ENCODE assay signal across 20 cellular contexts in genomic region chr1:58979085-58979484, GRCh38.
DNase-seq lines count a peak whose midpoint lies in the region; ATAC-seq and TF ChIP-seq lines count a peak whose summit lies in the region.
"Had no signal": no experiment of that assay in that cellular context is flagged by ENCODE, and none has a peak within 500 bp of the region (broad histone marks: within the 10 kb centered on the region; RNA-seq: fewer than 3 reads in every experiment).

No MANE protein-coding gene starts in this region.

- H3K9me2 ChIP-seq in PC-9 (ENCODE audit: insufficient read depth) = no peaks in the 10 kb centered on the region
- H3K9me2 ChIP-seq: SK-N-SH had no signal

- H3K4me3 ChIP-seq in left lung (no peak overlapping the region), PC-9 (no peak overlapping the region)
- H3K4me3 ChIP-seq: GM23248, heart right ventricle, ovary, skin epidermis had no signal

- intact Hi-C loops in left lung (cut with DNase I) (no loop called here), PC-9 (cut with micrococcal nuclease; ENCODE audit: unreplicated experiment) (no loop called here)

- H3F3A ChIP-seq in PC-9 (ENCODE audit: insufficient read depth, low read depth) = no peaks in the 10 kb centered on the region

- CTCF ChIA-PET in PC-9 (lab: Charles Lee) = no interaction called here

- no peak for TF ChIP-seq CTCF in left lung (IDR thresholded peaks at IDR 0.05)
- TF ChIP-seq CTCF in PC-9 (conservative IDR thresholded peaks at IDR 0.05) = no peak

- H3K27ac ChIP-seq in left lung (no peak overlapping the region), PC-9 (no peak overlapping the region)
- H3K27ac ChIP-seq: GM23248, heart right ventricle, ovary, skin epidermis had no signal

- H4K20me1 ChIP-seq in PC-9 (ENCODE audit: insufficient read depth) = no peaks in the 10 kb centered on the region

- H3K36me3 ChIP-seq in left lung = no peaks in the 10 kb centered on the region
- H3K36me3 ChIP-seq in PC-9 (ENCODE audit: low read depth) = no peaks in the 10 kb centered on the region
- H3K36me3 ChIP-seq: heart right ventricle, ovary had no signal

- H3K27me3 ChIP-seq in left lung (no peaks in the 10 kb centered on the region), PC-9 (ENCODE audit: insufficient read depth, low read depth) (no peaks in the 10 kb centered on the region)
- H3K27me3 ChIP-seq: heart right ventricle, ovary had no signal

- no peak overlapping the region for H3K4me2 ChIP-seq in PC-9
- H3K4me2 ChIP-seq: SK-N-SH had no signal

- H3K4me1 ChIP-seq in left lung (no peaks in the 10 kb centered on the region), PC-9 (replicated peaks; ENCODE audit: insufficient read depth) (0 out of 2 replicates have a peak, but pooled peaks cover 8% of the 10 kb centered on the region)

- H3K9me3 ChIP-seq in left lung = no peaks in the 10 kb centered on the region
- H3K9me3 ChIP-seq in PC-9 (ENCODE audit: insufficient read depth, low read depth) = no peaks in the 10 kb centered on the region
- H3K9me3 ChIP-seq: heart right ventricle, ovary, SK-N-SH had no signal

- ATAC-seq in left lung = peak; percentile 14
- ATAC-seq: esophagus mucosa had no signal

- POLR2A ChIA-PET in PC-9 (lab: Charles Lee; ENCODE audit: unreplicated experiment) = no interaction called here

- BruUV-seq in PC-9 (replicated peaks; lab: Mats Ljungman, UMichigan) = no TSS peak

- in situ Hi-C loops in KBM-7 (cut with MboI; ENCODE audit: low pct_unique_long_range_greater_than_20kb, low sequenced_read_pairs) = no loop called here

- H3K79me2 ChIP-seq in PC-9 (ENCODE audit: low read depth) = no peaks in the 10 kb centered on the region

- DNase-seq in SIG-M5 treated with dmso at 0.1 percent for 504 hours (lab: John Stamatoyannopoulos, UW; ENCODE audit: unreplicated experiment) = peak; percentile 33
- DNase-seq in SIG-M5 (lab: John Stamatoyannopoulos, UW) = no peak
- DNase-seq in KBM-7 = peak; percentile 71
- peak; percentile 73 for DNase-seq in SKM-1 treated with dmso at 0.1 percent for 144 hours (lab: John Stamatoyannopoulos, UW; ENCODE audit: unreplicated experiment)
- DNase-seq in left lung = no peak
- no peak for DNase-seq in PC-9
- no peak for DNase-seq in epidermal melanocyte (ENCODE audit: insufficient read length, low spot score)
- DNase-seq in amniotic stem cell (lab: John Stamatoyannopoulos, UW) = no peak
- DNase-seq: activated CD8-positive, alpha-beta memory T cell treated with anti-CD3 and anti-CD28 coated beads, Interleukin-2, amount 50 U/mL, for 4 hours; activated naive CD4-positive, alpha-beta T cell treated with anti-CD3 and anti-CD28 coated beads for 36 hours; CD8-positive, alpha-beta memory T cell; GM23248; kidney glomerular epithelial cell; NCI-H1092 treated with DMSO at 0.1 percent for 48 hours; ovary; SK-N-SH; trophoblast cell had no signal

- no peak overlapping the region for H2AFZ ChIP-seq in PC-9
- H2AFZ ChIP-seq: GM23248 had no signal

Comparison
In these comparisons a context has a peak if more than half of its experiments do, and no peak if none do; other contexts are left out.
1. DNase-seq: peak in SIG-M5 treated with dmso at 0.1 percent for 504 hours (single experiment), KBM-7 (single experiment) and SKM-1 treated with dmso at 0.1 percent for 144 hours (single experiment); none in SIG-M5 (single experiment), left lung (0 of 2), PC-9 (0 of 2), epidermal melanocyte (single experiment) and amniotic stem cell (single experiment).